21 cellular contexts compared by ENCODE assay signal in genomic region chr11:114202011-114202609, GRCh38.
A peak's percentile ranks its signal among the peaks of the same experiment; 100 is the strongest.
DNase-seq lines count a peak whose midpoint lies in the region; ATAC-seq, FAIRE-seq and TF ChIP-seq lines count a peak whose summit lies in the region.
"Had no signal": no experiment of that assay in that cellular context is flagged by ENCODE, and none has a peak within 500 bp of the region (broad histone marks: within the 10 kb centered on the region; RNA-seq: fewer than 3 reads in every experiment).

No MANE protein-coding gene starts in this region.

- H3K4me1 ChIP-seq in heart left ventricle = peaks cover 13 to 94% (median 59%) of the 10 kb centered on the region in 12 donors
- H3K4me1 ChIP-seq in endothelial cell of umbilical vein (ENCODE audit: control insufficient read depth, extremely low read depth, insufficient read depth, low read length) = peaks cover 24% of the 10 kb centered on the region
- H3K4me1 ChIP-seq in prostate gland (replicated peaks) = peaks cover 20% of the 10 kb centered on the region
- H3K4me1 ChIP-seq in upper lobe of left lung = peaks cover 34 to 48% (median 41%) of the 10 kb centered on the region in 4 donors
- H3K4me1 ChIP-seq: BLaER1 treated with 17β-estradiol and CSF1 and Interleukin-3, amounts not matched to agents 10 nM and 100 nM had no signal

- peak overlapping the region in 9 of 12 donors; percentile 3 to 97 (median 91) for H3K27ac ChIP-seq in heart left ventricle
- peak overlapping the region; percentile 19 for H3K27ac ChIP-seq in endothelial cell of umbilical vein (ENCODE audit: insufficient read depth, low read depth, low read length)
- peak overlapping the region; percentile 94 to 95 for H3K27ac ChIP-seq in prostate gland
- H3K27ac ChIP-seq in upper lobe of left lung = peak overlapping the region in 3 of 4 donors; percentile 2 to 72 (median 18)
- H3K27ac ChIP-seq: BLaER1 treated with 17β-estradiol and CSF1 and Interleukin-3, amounts not matched to agents 10 nM and 100 nM; body of pancreas; epithelial cell of prostate; KMS-11 had no signal

- H3K36me3 ChIP-seq in heart left ventricle = peaks cover 0 to 24% (median 0%) of the 10 kb centered on the region in 9 donors
- H3K36me3 ChIP-seq in endothelial cell of umbilical vein (ENCODE audit: control insufficient read depth in 2 of 2, extremely low read depth in 1 of 2, insufficient read depth in 2 of 2, low read length in 2 of 2) = no peaks in the 10 kb centered on the region
- peaks cover 0 to 4% of the 10 kb centered on the region in 2 donors for H3K36me3 ChIP-seq in prostate gland
- H3K36me3 ChIP-seq in upper lobe of left lung = peaks cover 7 to 50% (median 21%) of the 10 kb centered on the region in 4 donors
- H3K36me3 ChIP-seq: BLaER1 treated with 17β-estradiol and CSF1 and Interleukin-3, amounts not matched to agents 10 nM and 100 nM had no signal

- dilution Hi-C loops in endothelial cell of umbilical vein (cut with MboI; ENCODE audit: extremely low pct_ligation_motif_present, low sequenced_read_pairs) = no loop called here

- no peak overlapping the region for H3K4me2 ChIP-seq in endothelial cell of umbilical vein (ENCODE audit: insufficient read depth, low read length)
- H3K4me2 ChIP-seq: BLaER1 treated with 17β-estradiol and CSF1 and Interleukin-3, amounts not matched to agents 10 nM and 100 nM; KMS-11 had no signal

- no peaks in the 10 kb centered on the region for H3K9me1 ChIP-seq in endothelial cell of umbilical vein (replicated peaks; ENCODE audit: control insufficient read depth, extremely low read depth, insufficient read depth, low read length)

- FAIRE-seq in endothelial cell of umbilical vein (lab: Jason Lieb, UNC) = peak; percentile 58
- FAIRE-seq: D721Med, frontal cortex had no signal

- H3K9ac ChIP-seq in endothelial cell of umbilical vein (replicated peaks; ENCODE audit: extremely low read depth, insufficient read depth, low read length) = no peak overlapping the region
- H3K9ac ChIP-seq: BLaER1 treated with 17β-estradiol and CSF1 and Interleukin-3, amounts not matched to agents 10 nM and 100 nM; KMS-11 had no signal

- TF ChIP-seq CTCF in heart left ventricle (IDR thresholded peaks at IDR 0.05) (no peak), endothelial cell of umbilical vein (IDR thresholded peaks at IDR 0.05; ENCODE audit: extremely low read depth in 1 of 2, insufficient read depth in 1 of 2, low read depth in 1 of 2, low read length in 2 of 2) (no peak), prostate gland (IDR thresholded peaks at IDR 0.05) (no peak), upper lobe of left lung (IDR thresholded peaks at IDR 0.05) (no peak)

- no peak overlapping the region for H2AFZ ChIP-seq in endothelial cell of umbilical vein (ENCODE audit: low read depth, low read length)

- intact Hi-C loops in heart left ventricle (cut with DNase I) = loop anchor here in 2 of 10 donors (5.0 kb wide), 2 partner anchors 40 to 55 kb away; no protein-coding TSS in a partner anchor
- intact Hi-C loops in left ventricle myocardium superior (cut with micrococcal nuclease) = no loop called here
- intact Hi-C loops in endothelial cell of umbilical vein (cut with micrococcal nuclease) = no loop called here
- intact Hi-C loops in prostate gland (cut with DNase I) = no loop called here

- no peaks in the 10 kb centered on the region for H3K9me3 ChIP-seq in heart left ventricle
- no peaks in the 10 kb centered on the region for H3K9me3 ChIP-seq in endothelial cell of umbilical vein (replicated peaks; ENCODE audit: control insufficient read depth, insufficient read depth, low read length)
- H3K9me3 ChIP-seq in prostate gland = no peaks in the 10 kb centered on the region
- no peaks in the 10 kb centered on the region for H3K9me3 ChIP-seq in upper lobe of left lung
- H3K9me3 ChIP-seq: BLaER1 treated with 17β-estradiol and CSF1 and Interleukin-3, amounts not matched to agents 10 nM and 100 nM; body of pancreas had no signal

- no peak for DNase-seq in heart left ventricle
- no peak for DNase-seq in left ventricle myocardium superior
- peak; percentile 38 for DNase-seq in endothelial cell of umbilical vein (ENCODE audit: low read depth, low spot score)
- DNase-seq in prostate gland (ENCODE audit: low spot score) = no peak
- DNase-seq in upper lobe of left lung = no peak
- DNase-seq in stimulated activated CD4-positive, alpha-beta T cell treated with anti-CD3 and anti-CD28 coated beads, Interleukin-4, amount 100 ng/mL, for 1 hour = no peak
- no peak for DNase-seq in NK-92 treated with Interleukin-12 subunit alpha and Interleukin-12 subunit beta, amount 100 ng/mL, for 24 hours (lab: John Stamatoyannopoulos, UW)
- DNase-seq: activated CD4-positive, alpha-beta T cell treated with anti-CD3 and anti-CD28 coated beads, Interleukin-2, amount 50 U/mL, for 4 hours; activated naive CD4-positive, alpha-beta T cell treated with anti-CD3 and anti-CD28 coated beads, Interleukin-2, amount 10 ng/mL, durations not matched to agents 7 days and 5 days; body of pancreas; left cardiac atrium; midbrain; NCI-H1048; NCI-H2029; NCI-H510A had no signal

- CTCF ChIA-PET in endothelial cell of umbilical vein (lab: Charles Lee) = interaction anchor here (0.7 to 1.4 kb wide), 4 partner anchors 18 to 59 kb away, joined by 3 to 6 read pairs (median 4); no protein-coding TSS in a partner anchor

- POLR2A ChIA-PET in endothelial cell of umbilical vein (lab: Charles Lee) = no interaction called here

- 42 to 50% (median 46%) methylated on average over 8 of the region's 8 CpGs for WGBS in heart left ventricle, 4 donors
- 83% methylated on average over 8 of the region's 8 CpGs for WGBS in prostate gland
- 76 to 83% methylated on average over 8 of the region's 8 CpGs for WGBS in upper lobe of left lung, 2 donors

- BruUV-seq in endothelial cell of umbilical vein (replicated peaks; lab: Mats Ljungman, UMichigan) = no TSS peak

- no peaks in the 10 kb centered on the region for H3K79me2 ChIP-seq in endothelial cell of umbilical vein (ENCODE audit: control insufficient read depth, insufficient read depth, low read length)

- TF ChIP-seq EP300 in upper lobe of left lung (IDR thresholded peaks at IDR 0.05) = no peak

- no peak for ATAC-seq in heart left ventricle
- ATAC-seq in left ventricle myocardium superior = no peak
- no peak for ATAC-seq in upper lobe of left lung (ENCODE audit: low FRiP score in 2 of 2)
- no peak for ATAC-seq in HG02884 (IDR thresholded peaks at IDR 0.05; ENCODE audit: unreplicated experiment)
- ATAC-seq: body of pancreas had no signal

- no peaks in the 10 kb centered on the region for H4K20me1 ChIP-seq in endothelial cell of umbilical vein (replicated peaks; ENCODE audit: control insufficient read depth, extremely low read depth, insufficient read depth, low read length)

- H3K27me3 ChIP-seq in heart left ventricle (no peaks in the 10 kb centered on the region), endothelial cell of umbilical vein (ENCODE audit: control insufficient read depth in 2 of 2, insufficient read depth in 2 of 2, low read length in 2 of 2) (no peaks in the 10 kb centered on the region), prostate gland (replicated peaks; ENCODE audit: insufficient read depth) (no peaks in the 10 kb centered on the region), upper lobe of left lung (no peaks in the 10 kb centered on the region)
- H3K27me3 ChIP-seq: BLaER1 treated with 17β-estradiol and CSF1 and Interleukin-3, amounts not matched to agents 10 nM and 100 nM; body of pancreas had no signal

- H3K4me3 ChIP-seq in heart left ventricle (no peak overlapping the region), endothelial cell of umbilical vein (replicated peaks in 1 of 3; ENCODE audit: insufficient read depth in 1 of 3, low read depth in 1 of 3, low read length in 3 of 3) (no peak overlapping the region), prostate gland (no peak overlapping the region), upper lobe of left lung (no peak overlapping the region)
- H3K4me3 ChIP-seq: BLaER1 treated with 17β-estradiol and CSF1 and Interleukin-3, amounts not matched to agents 10 nM and 100 nM; body of pancreas had no signal

- TF ChIP-seq POLR2A in heart left ventricle (IDR thresholded peaks at IDR 0.05) (no peak), endothelial cell of umbilical vein (IDR thresholded peaks at IDR 0.05; ENCODE audit: low read depth, low read length) (no peak), prostate gland (IDR thresholded peaks at IDR 0.05) (no peak), upper lobe of left lung (IDR thresholded peaks at IDR 0.05) (no peak)

TF ChIP-seq in endothelial cell of umbilical vein, 7 proteins besides CTCF, POLR2A, EP300 and RAD21:
- TF ChIP-seq FOS (IDR thresholded peaks at IDR 0.05; ENCODE audit: borderline replicate concordance, insufficient read depth, low read length) = no peak
- TF ChIP-seq EZH2 (IDR thresholded peaks at IDR 0.05; ENCODE audit: borderline replicate concordance, low read depth, low read length, severe bottlenecking) = no peak
- TF ChIP-seq POLR2AphosphoS5 (IDR thresholded peaks at IDR 0.05; ENCODE audit: insufficient read depth, low read depth, low read length) = no peak
- TF ChIP-seq MYC (IDR thresholded peaks at IDR 0.05; ENCODE audit: low read depth, low read length) = no peak
- no peak for TF ChIP-seq JUN (IDR thresholded peaks at IDR 0.05; ENCODE audit: borderline replicate concordance, insufficient read depth, insufficient read length, low read depth)
- TF ChIP-seq GATA2 (IDR thresholded peaks at IDR 0.05; ENCODE audit: insufficient read depth, insufficient read length, low read depth, low read length) = no peak
- TF ChIP-seq, protein P1, sequence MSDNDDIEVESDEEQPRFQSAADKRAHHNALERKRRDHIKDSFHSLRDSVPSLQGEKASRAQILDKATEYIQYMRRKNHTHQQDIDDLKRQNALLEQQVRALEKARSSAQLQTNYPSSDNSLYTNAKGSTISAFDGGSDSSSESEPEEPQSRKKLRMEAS (IDR thresholded peaks at IDR 0.05; ENCODE audit: insufficient read depth, insufficient read length) = no peak

Comparison
In these comparisons a context has a peak if more than half of its experiments do, and no peak if none do; other contexts are left out.
1. H3K27ac ChIP-seq: peak in every context shown above with its lines; median percentile 94 in prostate gland; 91 in heart left ventricle; 19 in endothelial cell of umbilical vein; 18 in upper lobe of left lung.